ENCODE assay signal across 1 cellular context in the genomic region with DNA sequence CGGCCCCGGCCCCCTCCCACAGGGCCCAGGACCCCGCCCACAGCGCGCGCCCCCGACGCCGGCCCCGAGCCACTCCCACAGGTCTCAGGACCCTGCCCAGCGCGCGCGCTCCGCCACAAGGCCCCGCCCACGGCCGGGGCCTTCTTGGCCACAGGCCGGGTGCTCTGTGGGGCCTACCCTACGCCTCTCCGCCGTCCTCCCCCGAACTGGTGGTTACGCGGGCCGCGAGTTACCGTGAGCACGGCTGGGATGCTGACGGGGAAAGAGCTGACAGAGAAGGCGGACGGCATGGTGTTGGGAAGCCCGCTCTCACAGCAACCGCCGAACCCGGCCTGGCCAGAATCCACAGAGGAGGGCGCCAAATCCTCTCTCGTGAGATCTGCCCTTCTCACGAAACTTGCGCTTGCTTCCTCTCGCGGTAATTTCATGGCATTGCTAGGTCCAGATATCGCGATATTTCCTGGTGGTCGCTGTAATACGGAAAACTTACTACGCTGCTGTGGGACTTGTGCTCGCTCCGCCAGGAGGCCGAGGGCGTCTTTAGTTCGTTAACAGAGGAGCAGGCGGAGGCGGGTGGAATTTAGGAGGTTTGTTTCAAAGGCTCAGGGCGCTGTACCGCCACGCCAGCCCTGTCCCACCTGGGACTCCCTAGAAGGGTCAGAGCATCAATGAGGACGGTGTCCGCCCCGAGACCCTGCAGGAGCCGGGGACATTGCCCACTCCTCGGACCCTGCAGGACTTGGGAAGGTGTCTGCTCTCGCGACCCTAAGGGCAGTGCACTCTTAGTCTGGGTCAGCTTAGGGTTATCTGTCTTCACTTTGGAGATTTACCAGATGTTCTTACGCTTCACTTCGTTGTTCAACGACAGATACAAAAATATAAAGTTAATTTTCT.
A peak's percentile ranks its signal among the peaks of the same experiment; 100 is the strongest.
TF ChIP-seq lines count a peak whose summit lies in the region.

Gene TMEM18, minus strand, starts transcription at position 351 of the 894 bp plus-strand sequence. Its CDS starts 61 bp downstream, at position 290.

TF ChIP-seq in H1, 55 proteins besides CTCF, POLR2A, EP300 and RAD21:
- TF ChIP-seq EZH2 (IDR thresholded peaks at IDR 0.05; ENCODE audit: low read depth, low read length, severe bottlenecking) (no peak), CHD1 (IDR thresholded peaks at IDR 0.05; ENCODE audit: low read depth, low read length) (no peak), MAX (IDR thresholded peaks at IDR 0.05) (peak; percentile 55; the same call in 1 of the 2 replicates), NRF1 (IDR thresholded peaks at IDR 0.05; ENCODE audit: low read depth, low read length) (no peak), ATF3 (IDR thresholded peaks at IDR 0.05; ENCODE audit: insufficient read depth, low read depth, low read length) (no peak), CHD2 (IDR thresholded peaks at IDR 0.05; ENCODE audit: low read length) (peak; percentile 99), JUN (IDR thresholded peaks at IDR 0.05; ENCODE audit: low read depth, low read length) (no peak), KDM5A (IDR thresholded peaks at IDR 0.05; ENCODE audit: low read length) (no peak), TCF12 (IDR thresholded peaks at IDR 0.05; ENCODE audit: low read depth, low read length) (no peak), SP4 (IDR thresholded peaks at IDR 0.05; ENCODE audit: low read length) (peak; percentile 49; the same call in 1 of the 2 replicates), GTF2F1 (IDR thresholded peaks at IDR 0.05; ENCODE audit: borderline replicate concordance, low read depth, low read length) (peak; percentile 74; the same call in 1 of the 2 replicates), SUZ12 (IDR thresholded peaks at IDR 0.05; ENCODE audit: low read length) (no peak), BCL11A (IDR thresholded peaks at IDR 0.05; ENCODE audit: low read depth in 2 of 2, low read length in 2 of 2) (no peak), YY1 (IDR thresholded peaks at IDR 0.05; ENCODE audit: low read depth, low read length) (no peak), RBBP5 (IDR thresholded peaks at IDR 0.05; ENCODE audit: borderline replicate concordance, low read depth, low read length) (no peak), SRF (IDR thresholded peaks at IDR 0.05; ENCODE audit: low read depth, low read length) (no peak), SP1 (IDR thresholded peaks at IDR 0.05; ENCODE audit: low read depth, low read length) (no peak), ZNF274 (IDR thresholded peaks at IDR 0.05; ENCODE audit: borderline replicate concordance, extremely low read depth, low read length) (no peak), RXRA (IDR thresholded peaks at IDR 0.05; ENCODE audit: insufficient read depth, low read depth, low read length) (no peak), TEAD4 (IDR thresholded peaks at IDR 0.05; ENCODE audit: low read depth, low read length) (no peak), CEBPB (IDR thresholded peaks at IDR 0.05; ENCODE audit: low read depth, low read length) (no peak), TAF1 (IDR thresholded peaks at IDR 0.05; ENCODE audit: low read depth, low read length) (peak; percentile 94), KDM1A (IDR thresholded peaks at IDR 0.05; ENCODE audit: borderline replicate concordance, low read length) (no peak), CBX5 (IDR thresholded peaks at IDR 0.05; ENCODE audit: low read depth, low read length) (no peak), SAP30 (IDR thresholded peaks at IDR 0.05; ENCODE audit: insufficient read depth, insufficient replicate concordance, low read length) (no peak), RFX5 (IDR thresholded peaks at IDR 0.05; ENCODE audit: borderline replicate concordance, low read depth, low read length) (no peak), JUND (IDR thresholded peaks at IDR 0.05; ENCODE audit: low read length) (no peak), ATF2 (IDR thresholded peaks at IDR 0.05; ENCODE audit: low read length) (peak; percentile 95; the same call in 1 of the 2 replicates), HDAC6 (IDR thresholded peaks at IDR 0.05; ENCODE audit: low read depth, low read length) (no peak), FOSL1 (IDR thresholded peaks at IDR 0.05; ENCODE audit: insufficient read depth, low read depth, low read length) (no peak), MAFK (IDR thresholded peaks at IDR 0.05; ENCODE audit: low read depth, low read length) (no peak), SP2 (IDR thresholded peaks at IDR 0.05; ENCODE audit: low read length) (no peak), RNF2 (IDR thresholded peaks at IDR 0.05; ENCODE audit: borderline replicate concordance, low read depth, low read length, missing control alignments, poor library complexity, severe bottlenecking) (no peak), TBP (IDR thresholded peaks at IDR 0.05; ENCODE audit: low read depth, low read length) (peak; percentile 82), BACH1 (IDR thresholded peaks at IDR 0.05; ENCODE audit: low read length) (no peak; the same call in 1 of the 2 replicates), TAF7 (optimal IDR thresholded peaks at IDR 0.05; ENCODE audit: borderline replicate concordance, low read depth, low read length) (peak; percentile 46), POU5F1 (IDR thresholded peaks at IDR 0.05; ENCODE audit: low read depth, low read length) (no peak), CBX8 (IDR thresholded peaks at IDR 0.05; ENCODE audit: borderline replicate concordance, low read depth, low read length) (no peak), NANOG (IDR thresholded peaks at IDR 0.05; ENCODE audit: insufficient read depth, low read depth, low read length, poor library complexity, severe bottlenecking) (no peak), SIRT6 (IDR thresholded peaks at IDR 0.05; ENCODE audit: low read length) (no peak), CREB1 (IDR thresholded peaks at IDR 0.05) (peak; percentile 54; the same call in 1 of the 2 replicates), BRCA1 (IDR thresholded peaks at IDR 0.05; ENCODE audit: low read depth, low read length) (peak; percentile 97), POLR2AphosphoS5 (IDR thresholded peaks at IDR 0.05; ENCODE audit: low read depth, low read length) (peak; percentile 87), SIN3A (conservative IDR thresholded peaks at IDR 0.05 in 1 of 2, IDR thresholded peaks at IDR 0.05 in 1 of 2; ENCODE audit: low read depth in 1 of 2, low read length in 2 of 2) (peak in 1 of 2 experiments; percentile 86; a peak in 2 of 4 replicates), SIX5 (IDR thresholded peaks at IDR 0.05; ENCODE audit: low read depth, low read length) (no peak), ASH2L (IDR thresholded peaks at IDR 0.05; ENCODE audit: low read length) (no peak), CTBP2 (IDR thresholded peaks at IDR 0.05; ENCODE audit: borderline replicate concordance, insufficient read depth, insufficient read length, low read length) (no peak), PHF8 (conservative IDR thresholded peaks at IDR 0.05; ENCODE audit: low read depth, low read length) (peak; percentile 100), GABPA (IDR thresholded peaks at IDR 0.05; ENCODE audit: borderline replicate concordance, insufficient read depth, low read length) (no peak), KDM4A (IDR thresholded peaks at IDR 0.05; ENCODE audit: low read depth, low read length, severe bottlenecking) (peak; percentile 99), HDAC2 (IDR thresholded peaks at IDR 0.05; ENCODE audit: borderline replicate concordance in 1 of 2, low read depth in 2 of 2, low read length in 2 of 2) (no peak), USF2 (IDR thresholded peaks at IDR 0.05; ENCODE audit: low read length) (no peak), EGR1 (IDR thresholded peaks at IDR 0.05; ENCODE audit: borderline replicate concordance, low read depth, low read length) (no peak)
- TF ChIP-seq, protein P1, sequence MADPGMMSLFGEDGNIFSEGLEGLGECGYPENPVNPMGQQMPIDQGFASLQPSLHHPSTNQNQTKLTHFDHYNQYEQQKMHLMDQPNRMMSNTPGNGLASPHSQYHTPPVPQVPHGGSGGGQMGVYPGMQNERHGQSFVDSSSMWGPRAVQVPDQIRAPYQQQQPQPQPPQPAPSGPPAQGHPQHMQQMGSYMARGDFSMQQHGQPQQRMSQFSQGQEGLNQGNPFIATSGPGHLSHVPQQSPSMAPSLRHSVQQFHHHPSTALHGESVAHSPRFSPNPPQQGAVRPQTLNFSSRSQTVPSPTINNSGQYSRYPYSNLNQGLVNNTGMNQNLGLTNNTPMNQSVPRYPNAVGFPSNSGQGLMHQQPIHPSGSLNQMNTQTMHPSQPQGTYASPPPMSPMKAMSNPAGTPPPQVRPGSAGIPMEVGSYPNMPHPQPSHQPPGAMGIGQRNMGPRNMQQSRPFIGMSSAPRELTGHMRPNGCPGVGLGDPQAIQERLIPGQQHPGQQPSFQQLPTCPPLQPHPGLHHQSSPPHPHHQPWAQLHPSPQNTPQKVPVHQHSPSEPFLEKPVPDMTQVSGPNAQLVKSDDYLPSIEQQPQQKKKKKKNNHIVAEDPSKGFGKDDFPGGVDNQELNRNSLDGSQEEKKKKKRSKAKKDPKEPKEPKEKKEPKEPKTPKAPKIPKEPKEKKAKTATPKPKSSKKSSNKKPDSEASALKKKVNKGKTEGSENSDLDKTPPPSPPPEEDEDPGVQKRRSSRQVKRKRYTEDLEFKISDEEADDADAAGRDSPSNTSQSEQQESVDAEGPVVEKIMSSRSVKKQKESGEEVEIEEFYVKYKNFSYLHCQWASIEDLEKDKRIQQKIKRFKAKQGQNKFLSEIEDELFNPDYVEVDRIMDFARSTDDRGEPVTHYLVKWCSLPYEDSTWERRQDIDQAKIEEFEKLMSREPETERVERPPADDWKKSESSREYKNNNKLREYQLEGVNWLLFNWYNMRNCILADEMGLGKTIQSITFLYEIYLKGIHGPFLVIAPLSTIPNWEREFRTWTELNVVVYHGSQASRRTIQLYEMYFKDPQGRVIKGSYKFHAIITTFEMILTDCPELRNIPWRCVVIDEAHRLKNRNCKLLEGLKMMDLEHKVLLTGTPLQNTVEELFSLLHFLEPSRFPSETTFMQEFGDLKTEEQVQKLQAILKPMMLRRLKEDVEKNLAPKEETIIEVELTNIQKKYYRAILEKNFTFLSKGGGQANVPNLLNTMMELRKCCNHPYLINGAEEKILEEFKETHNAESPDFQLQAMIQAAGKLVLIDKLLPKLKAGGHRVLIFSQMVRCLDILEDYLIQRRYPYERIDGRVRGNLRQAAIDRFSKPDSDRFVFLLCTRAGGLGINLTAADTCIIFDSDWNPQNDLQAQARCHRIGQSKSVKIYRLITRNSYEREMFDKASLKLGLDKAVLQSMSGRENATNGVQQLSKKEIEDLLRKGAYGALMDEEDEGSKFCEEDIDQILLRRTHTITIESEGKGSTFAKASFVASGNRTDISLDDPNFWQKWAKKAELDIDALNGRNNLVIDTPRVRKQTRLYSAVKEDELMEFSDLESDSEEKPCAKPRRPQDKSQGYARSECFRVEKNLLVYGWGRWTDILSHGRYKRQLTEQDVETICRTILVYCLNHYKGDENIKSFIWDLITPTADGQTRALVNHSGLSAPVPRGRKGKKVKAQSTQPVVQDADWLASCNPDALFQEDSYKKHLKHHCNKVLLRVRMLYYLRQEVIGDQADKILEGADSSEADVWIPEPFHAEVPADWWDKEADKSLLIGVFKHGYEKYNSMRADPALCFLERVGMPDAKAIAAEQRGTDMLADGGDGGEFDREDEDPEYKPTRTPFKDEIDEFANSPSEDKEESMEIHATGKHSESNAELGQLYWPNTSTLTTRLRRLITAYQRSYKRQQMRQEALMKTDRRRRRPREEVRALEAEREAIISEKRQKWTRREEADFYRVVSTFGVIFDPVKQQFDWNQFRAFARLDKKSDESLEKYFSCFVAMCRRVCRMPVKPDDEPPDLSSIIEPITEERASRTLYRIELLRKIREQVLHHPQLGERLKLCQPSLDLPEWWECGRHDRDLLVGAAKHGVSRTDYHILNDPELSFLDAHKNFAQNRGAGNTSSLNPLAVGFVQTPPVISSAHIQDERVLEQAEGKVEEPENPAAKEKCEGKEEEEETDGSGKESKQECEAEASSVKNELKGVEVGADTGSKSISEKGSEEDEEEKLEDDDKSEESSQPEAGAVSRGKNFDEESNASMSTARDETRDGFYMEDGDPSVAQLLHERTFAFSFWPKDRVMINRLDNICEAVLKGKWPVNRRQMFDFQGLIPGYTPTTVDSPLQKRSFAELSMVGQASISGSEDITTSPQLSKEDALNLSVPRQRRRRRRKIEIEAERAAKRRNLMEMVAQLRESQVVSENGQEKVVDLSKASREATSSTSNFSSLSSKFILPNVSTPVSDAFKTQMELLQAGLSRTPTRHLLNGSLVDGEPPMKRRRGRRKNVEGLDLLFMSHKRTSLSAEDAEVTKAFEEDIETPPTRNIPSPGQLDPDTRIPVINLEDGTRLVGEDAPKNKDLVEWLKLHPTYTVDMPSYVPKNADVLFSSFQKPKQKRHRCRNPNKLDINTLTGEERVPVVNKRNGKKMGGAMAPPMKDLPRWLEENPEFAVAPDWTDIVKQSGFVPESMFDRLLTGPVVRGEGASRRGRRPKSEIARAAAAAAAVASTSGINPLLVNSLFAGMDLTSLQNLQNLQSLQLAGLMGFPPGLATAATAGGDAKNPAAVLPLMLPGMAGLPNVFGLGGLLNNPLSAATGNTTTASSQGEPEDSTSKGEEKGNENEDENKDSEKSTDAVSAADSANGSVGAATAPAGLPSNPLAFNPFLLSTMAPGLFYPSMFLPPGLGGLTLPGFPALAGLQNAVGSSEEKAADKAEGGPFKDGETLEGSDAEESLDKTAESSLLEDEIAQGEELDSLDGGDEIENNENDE (IDR thresholded peaks at IDR 0.05; ENCODE audit: insufficient replicate concordance, low read length) = no peak
- TF ChIP-seq, protein P2, sequence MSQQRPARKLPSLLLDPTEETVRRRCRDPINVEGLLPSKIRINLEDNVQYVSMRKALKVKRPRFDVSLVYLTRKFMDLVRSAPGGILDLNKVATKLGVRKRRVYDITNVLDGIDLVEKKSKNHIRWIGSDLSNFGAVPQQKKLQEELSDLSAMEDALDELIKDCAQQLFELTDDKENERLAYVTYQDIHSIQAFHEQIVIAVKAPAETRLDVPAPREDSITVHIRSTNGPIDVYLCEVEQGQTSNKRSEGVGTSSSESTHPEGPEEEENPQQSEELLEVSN (IDR thresholded peaks at IDR 0.05) = peak; percentile 84
